9 cellular contexts compared by ENCODE assay signal in genomic region chr12:107092669-107093546, GRCh38. TPM values are rescaled to one million over a fixed set of nuclear protein-coding genes. Genes with fewer than 3 reads are reported as not detected.
DNase-seq lines count a peak whose midpoint lies in the region; ATAC-seq and TF ChIP-seq lines count a peak whose summit lies in the region.
"Had no signal": no experiment of that assay in that cellular context is flagged by ENCODE, and none has a peak within 500 bp of the region (broad histone marks: within the 10 kb centered on the region; RNA-seq: fewer than 3 reads in every experiment).

No MANE protein-coding gene starts in this region.

- peak; percentile 14; the same call in 1 of the 2 replicates for TF ChIP-seq CTCF in HEK293 (tag by site-specific recombination; IDR thresholded peaks at IDR 0.05)

- H3K36me3 Mint-ChIP-seq in natural killer cell treated with Interleukin-12 subunit alpha and Interleukin-12 subunit beta and Interleukin-15 and Interleukin-18, amount 100 ng/mL, for 72 hours, result no peaks in the 10 kb centered on the region

- POLR2A ChIA-PET in HEK293 (lab: Yijun Ruan, JAX), result interaction anchor here (3.1 kb wide), 1 partner anchor 137 kb away, joined by 22 read pairs; the partner anchor contains the start of gene TMEM263

- no peaks in the 10 kb centered on the region for H3K9me3 Mint-ChIP-seq in natural killer cell treated with Interleukin-12 subunit alpha and Interleukin-12 subunit beta and Interleukin-15 and Interleukin-18, amount 100 ng/mL, for 72 hours
- H3K9me3 Mint-ChIP-seq: stimulated activated naive CD8-positive, alpha-beta T cell treated with anti-CD3 and anti-CD28 coated beads, Interleukin-15, Interleukin-2, amounts not matched to agents 100 ng/mL and 50 ng/mL, for 24 hours had no signal

- no peak overlapping the region for H3K27ac Mint-ChIP-seq in natural killer cell treated with Interleukin-12 subunit alpha and Interleukin-12 subunit beta and Interleukin-15 and Interleukin-18, amount 100 ng/mL, for 72 hours
- H3K27ac Mint-ChIP-seq: stimulated activated naive CD8-positive, alpha-beta T cell treated with anti-CD3 and anti-CD28 coated beads, Interleukin-15, Interleukin-2, amounts not matched to agents 100 ng/mL and 50 ng/mL, for 24 hours had no signal

- peak overlapping the region; percentile 89 for H3K4me3 ChIP-seq in HEK293 (ENCODE audit: low read depth, low read length)

- peak overlapping the region; percentile 44; the same call in 1 of the 2 replicates for H3K27ac ChIP-seq in HEK293 (ENCODE audit: extremely low read depth, low read depth, low read length)

- peak; percentile 52 for DNase-seq in NCI-H1417 treated with DMSO at 0.1 percent for 48 hours (lab: John Stamatoyannopoulos, UW)
- peak; percentile 78 for DNase-seq in activated CD8-positive, alpha-beta memory T cell treated with anti-CD3 and anti-CD28 coated beads, Interleukin-2, amount 50 U/mL, for 4 hours
- DNase-seq in natural killer cell treated with Interleukin-12 subunit alpha and Interleukin-12 subunit beta and Interleukin-15 and Interleukin-18, amount 100 ng/mL, for 72 hours (ENCODE audit: low spot score), result peak; percentile 69
- DNase-seq in stimulated activated naive CD8-positive, alpha-beta T cell treated with anti-CD3 and anti-CD28 coated beads, Interleukin-15, Interleukin-2, amounts not matched to agents 100 U/mL and 50 U/mL, for 24 hours, result peak; percentile 80
- DNase-seq in amniotic stem cell (lab: John Stamatoyannopoulos, UW), result no peak

- H3K4me1 ChIP-seq in HEK293 (ENCODE audit: control insufficient read depth, insufficient read depth, low read length), result peaks cover 6% of the 10 kb centered on the region; the same call in 1 of the 2 replicates

- CTCF ChIA-PET in HEK293 (lab: Yijun Ruan, JAX), result interaction anchor here (0.7 to 6.1 kb wide), 9 partner anchors 12 to 517 kb away, joined by 3 to 42 read pairs (median 4); partner anchors contain the start of gene MTERF2

- peaks cover 0 to 12% of the 10 kb centered on the region in 2 donors for H3K4me1 Mint-ChIP-seq in natural killer cell treated with Interleukin-12 subunit alpha and Interleukin-12 subunit beta and Interleukin-15 and Interleukin-18, amount 100 ng/mL, for 72 hours (ENCODE audit: low read depth in 2 of 2)

- H3K4me3 Mint-ChIP-seq in natural killer cell treated with Interleukin-12 subunit alpha and Interleukin-12 subunit beta and Interleukin-15 and Interleukin-18, amount 100 ng/mL, for 72 hours, result no peak overlapping the region
- H3K4me3 Mint-ChIP-seq: stimulated activated naive CD8-positive, alpha-beta T cell treated with anti-CD3 and anti-CD28 coated beads, Interleukin-15, Interleukin-2, amounts not matched to agents 100 ng/mL and 50 ng/mL, for 24 hours had no signal

- no peaks in the 10 kb centered on the region for H3K9me3 ChIP-seq in HEK293 (ENCODE audit: control insufficient read depth, insufficient read depth, low read depth, low read length)

- ATAC-seq in esophagus mucosa, result peak; percentile 64
- peak; percentile 67 to 68 for ATAC-seq in natural killer cell treated with Interleukin-12 subunit alpha and Interleukin-12 subunit beta and Interleukin-15 and Interleukin-18, amount 100 ng/mL, for 72 hours
- ATAC-seq in stimulated activated naive CD8-positive, alpha-beta T cell treated with anti-CD3 and anti-CD28 coated beads, Interleukin-15, Interleukin-2, amounts not matched to agents 100 U/mL and 50 U/mL, for 24 hours, result peak; percentile 63

- H3K27me3 Mint-ChIP-seq in natural killer cell treated with Interleukin-12 subunit alpha and Interleukin-12 subunit beta and Interleukin-15 and Interleukin-18, amount 100 ng/mL, for 72 hours, result peaks cover 6 to 10% of the 10 kb centered on the region in 2 donors

- no peaks in the 10 kb centered on the region for H3K36me3 ChIP-seq in HEK293 (ENCODE audit: control insufficient read depth in 2 of 2, insufficient read depth in 1 of 2, low read length in 2 of 2)

- peak; percentile 47 for TF ChIP-seq POLR2A in GM15510 (IDR thresholded peaks at IDR 0.05; ENCODE audit: borderline replicate concordance, extremely low read depth, insufficient read length)

TF ChIP-seq in HEK293, 187 proteins besides CTCF, POLR2A, EP300 and RAD21 (continues in another document):
- TF ChIP-seq ZFP69B (tag by site-specific recombination; IDR thresholded peaks at IDR 0.05), result 0 out of 2 replicates have a peak, but pooled peaks have one; percentile 19
- TF ChIP-seq SETDB1 (IDR thresholded peaks at IDR 0.05; ENCODE audit: insufficient read length, low read length), result no peak
- TF ChIP-seq ZNF404 (tag by site-specific recombination; IDR thresholded peaks at IDR 0.05), result no peak
- TF ChIP-seq ZNF660 (tag by site-specific recombination; IDR thresholded peaks at IDR 0.05), result peak; percentile 21; the same call in 1 of the 2 replicates
- no peak for TF ChIP-seq ZNF155 (tag by site-specific recombination; IDR thresholded peaks at IDR 0.05)
- TF ChIP-seq YY1 (tag by site-specific recombination; IDR thresholded peaks at IDR 0.05), result peak; percentile 41; the same call in 1 of the 2 replicates
- TF ChIP-seq, protein P1, sequence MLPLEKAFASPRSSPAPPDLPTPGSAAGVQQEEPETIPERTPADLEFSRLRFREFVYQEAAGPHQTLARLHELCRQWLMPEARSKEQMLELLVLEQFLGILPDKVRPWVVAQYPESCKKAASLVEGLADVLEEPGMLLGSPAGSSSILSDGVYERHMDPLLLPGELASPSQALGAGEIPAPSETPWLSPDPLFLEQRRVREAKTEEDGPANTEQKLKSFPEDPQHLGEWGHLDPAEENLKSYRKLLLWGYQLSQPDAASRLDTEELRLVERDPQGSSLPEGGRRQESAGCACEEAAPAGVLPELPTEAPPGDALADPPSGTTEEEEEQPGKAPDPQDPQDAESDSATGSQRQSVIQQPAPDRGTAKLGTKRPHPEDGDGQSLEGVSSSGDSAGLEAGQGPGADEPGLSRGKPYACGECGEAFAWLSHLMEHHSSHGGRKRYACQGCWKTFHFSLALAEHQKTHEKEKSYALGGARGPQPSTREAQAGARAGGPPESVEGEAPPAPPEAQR (tag by site-specific recombination; IDR thresholded peaks at IDR 0.05), result no peak
- TF ChIP-seq ZNF692 (tag by site-specific recombination; IDR thresholded peaks at IDR 0.05), result 0 out of 2 replicates have a peak, but pooled peaks have one; percentile 66
- TF ChIP-seq ZNF274 (IDR thresholded peaks at IDR 0.05; ENCODE audit: low read length), result no peak
- TF ChIP-seq ZNF274 (tag by site-specific recombination; IDR thresholded peaks at IDR 0.05; ENCODE audit: borderline replicate concordance), result no peak
- no peak for TF ChIP-seq ZNF654 (tag by site-specific recombination; IDR thresholded peaks at IDR 0.05; ENCODE audit: low read depth)
- 0 out of 2 replicates have a peak, but pooled peaks have one; percentile 23 for TF ChIP-seq ZSCAN30 (tag by site-specific recombination; IDR thresholded peaks at IDR 0.05)
- no peak for TF ChIP-seq OSR2 (tag by site-specific recombination; IDR thresholded peaks at IDR 0.05)
- TF ChIP-seq REST (tag by site-specific recombination; IDR thresholded peaks at IDR 0.05), result peak; percentile 22; the same call in 1 of the 2 replicates
- peak; percentile 90 for TF ChIP-seq ZBTB8A (tag by site-specific recombination; IDR thresholded peaks at IDR 0.05)
- TF ChIP-seq GLIS2 (tag by site-specific recombination; IDR thresholded peaks at IDR 0.05), result peak; percentile 66

RNA-seq across cellular contexts. Expression of gene CRY1, which starts 0.4 kb away (rescaled TPM):
- total RNA-seq in esophagus mucosa, result 5.0 TPM
- total RNA-seq in natural killer cell treated with Interleukin-12 subunit alpha and Interleukin-12 subunit beta and Interleukin-15 and Interleukin-18, amount 100 ng/mL, for 72 hours, result 10 to 100 TPM; 11.7 to 22.5 TPM
